Comparison of ENCODE assay signal across 10 cellular contexts in the genomic region with DNA sequence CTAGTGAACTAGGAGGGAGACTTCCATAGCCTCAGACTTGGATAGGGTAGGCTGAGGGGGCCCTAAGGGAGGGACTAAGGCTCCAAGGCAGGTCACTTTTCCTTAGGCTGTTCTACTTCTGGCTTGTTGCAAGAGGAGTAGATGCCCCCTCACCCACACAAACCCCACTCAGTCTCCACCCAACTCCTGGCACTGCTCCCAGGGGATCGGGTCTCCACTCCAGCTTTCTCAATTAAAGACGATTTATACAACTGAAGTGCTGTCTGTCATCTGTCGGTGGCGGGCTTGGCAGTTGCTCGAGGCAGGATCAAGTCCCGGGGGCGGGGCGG. TPM values are rescaled to one million over a fixed set of nuclear protein-coding genes. Genes with fewer than 3 reads are reported as not detected.
DNase-seq lines count a peak whose midpoint lies in the region; ATAC-seq, FAIRE-seq and TF ChIP-seq lines count a peak whose summit lies in the region.
"Had no signal": no experiment of that assay in that cellular context is flagged by ENCODE, and none has a peak within 500 bp of the region (broad histone marks: within the 10 kb centered on the region; RNA-seq: fewer than 3 reads in every experiment).

No MANE protein-coding gene starts in this region.

- H3K4me3 ChIP-seq in mammary epithelial cell (replicated peaks in 1 of 3; ENCODE audit: insufficient read depth in 1 of 3, low read depth in 2 of 3, low read length in 3 of 3), result no peak overlapping the region
- H3K4me3 ChIP-seq in neural progenitor cell, result peak overlapping the region; percentile 71
- H3K4me3 ChIP-seq: lung had no signal

- dilution Hi-C loops in mammary epithelial cell (cut with HindIII; ENCODE audit: low sequenced_read_pairs), result no loop called here

- in situ Hi-C loops in mammary epithelial cell (cut with MboI; ENCODE audit: low sequenced_read_pairs in 2 of 2), result no loop called here

- CTCF ChIA-PET in mammary epithelial cell (lab: Charles Lee; ENCODE audit: low non-redundant PET), result no interaction called here

- H3F3A ChIP-seq in neural progenitor cell (ENCODE audit: low read depth), result peaks cover 28% of the 10 kb centered on the region

- peaks cover 42% of the 10 kb centered on the region for H3K4me1 ChIP-seq in mammary epithelial cell (ENCODE audit: insufficient read depth, low read length)
- peaks cover 10% of the 10 kb centered on the region for H3K4me1 ChIP-seq in neural progenitor cell

- BruUV-seq in mammary epithelial cell (replicated peaks; lab: Mats Ljungman, UMichigan), result no TSS peak

- peaks cover 46% of the 10 kb centered on the region for H3K4me1 Mint-ChIP-seq in neural progenitor cell

- H3K9me3 Mint-ChIP-seq in neural progenitor cell, result peaks cover 4% of the 10 kb centered on the region

- peak overlapping the region; percentile 97 for H3K4me2 ChIP-seq in mammary epithelial cell (ENCODE audit: insufficient read depth, low read depth, low read length)
- peak overlapping the region; percentile 98 for H3K4me2 ChIP-seq in neural progenitor cell

- WGBS in mammary epithelial cell (ENCODE audit: low coverage, missing lambda C conversion rate), result 0% methylated on average over 1 of the region's 8 CpGs

- peak overlapping the region; percentile 79 for H3K4me3 Mint-ChIP-seq in neural progenitor cell

- no peak for TF ChIP-seq POLR2A in GM12891 (IDR thresholded peaks at IDR 0.05; ENCODE audit: low read depth, low read length)

- DNase-seq in DMS79 treated with DMSO at 0.1 percent for 48 hours (lab: John Stamatoyannopoulos, UW), result peak; percentile 26
- peak; percentile 12 for DNase-seq in NCI-H2029 (lab: John Stamatoyannopoulos, UW)
- DNase-seq in mammary epithelial cell, result no peak
- no peak for DNase-seq in neural progenitor cell (ENCODE audit: low spot score)
- no peak for DNase-seq in GM20000 (ENCODE audit: low spot score)
- no peak for DNase-seq in GM12891 (ENCODE audit: insufficient read length, low spot score)
- no peak for DNase-seq in stimulated activated CD4-positive, alpha-beta T cell treated with anti-CD3 and anti-CD28 coated beads, Interleukin-4, amount 100 ng/mL, for 24 hours

- H3K27me3 Mint-ChIP-seq in neural progenitor cell (ENCODE audit: insufficient read depth, low read depth), result peaks cover 10% of the 10 kb centered on the region

- H4K20me1 ChIP-seq in mammary epithelial cell (ENCODE audit: insufficient read depth, low read length), result no peaks in the 10 kb centered on the region
- no peaks in the 10 kb centered on the region for H4K20me1 ChIP-seq in neural progenitor cell (ENCODE audit: low read depth)

- intact Hi-C loops in mammary epithelial cell (cut with micrococcal nuclease), result loop anchor here (2.0 kb wide), 1 partner anchor 144 kb away; no protein-coding TSS in a partner anchor

- H3K9ac ChIP-seq in mammary epithelial cell (ENCODE audit: insufficient read depth, low read length) (peak overlapping the region; percentile 46), neural progenitor cell (no peak overlapping the region)

- no peak for ATAC-seq in GM18861 (IDR thresholded peaks at IDR 0.05; ENCODE audit: unreplicated experiment)

- TF ChIP-seq CTCF in mammary epithelial cell (conservative IDR thresholded peaks at IDR 0.05 in 1 of 2, IDR thresholded peaks at IDR 0.05 in 1 of 2; ENCODE audit: extremely low read depth in 1 of 2, insufficient read depth in 1 of 2, low read depth in 1 of 2, low read length in 2 of 2) (no peak), neural progenitor cell (IDR thresholded peaks at IDR 0.05) (no peak), GM20000 (IDR thresholded peaks at IDR 0.05; ENCODE audit: extremely low read depth, missing control alignments) (no peak)

- no peaks in the 10 kb centered on the region for H3K27me3 ChIP-seq in mammary epithelial cell (ENCODE audit: insufficient read depth, low read length)
- peaks cover 40% of the 10 kb centered on the region for H3K27me3 ChIP-seq in neural progenitor cell

- peaks cover 6% of the 10 kb centered on the region for H3K79me2 ChIP-seq in mammary epithelial cell (ENCODE audit: insufficient read depth, low read length)
- no peaks in the 10 kb centered on the region for H3K79me2 ChIP-seq in neural progenitor cell (ENCODE audit: low read depth)

- H3K36me3 Mint-ChIP-seq in neural progenitor cell, result no peaks in the 10 kb centered on the region

- FAIRE-seq in GM12891 (lab: Jason Lieb, UNC), result no peak

- peaks cover 2% of the 10 kb centered on the region for H3K36me3 ChIP-seq in mammary epithelial cell (ENCODE audit: insufficient read depth, low read length)
- H3K36me3 ChIP-seq in neural progenitor cell, result no peaks in the 10 kb centered on the region

- peak overlapping the region; percentile 83 for H2AFZ ChIP-seq in mammary epithelial cell (ENCODE audit: low read depth, low read length)
- peak overlapping the region; percentile 99 for H2AFZ ChIP-seq in neural progenitor cell (replicated peaks)

- no peaks in the 10 kb centered on the region for H3K9me3 ChIP-seq in mammary epithelial cell (replicated peaks; ENCODE audit: insufficient read depth, low read length)
- no peaks in the 10 kb centered on the region for H3K9me3 ChIP-seq in neural progenitor cell (ENCODE audit: low read depth)

- no peak overlapping the region for H3K27ac Mint-ChIP-seq in neural progenitor cell

- H3K27ac ChIP-seq in mammary epithelial cell (ENCODE audit: insufficient read depth, low read depth, low read length), result peak overlapping the region; percentile 80
- H3K27ac ChIP-seq in neural progenitor cell, result no peak overlapping the region

TF ChIP-seq in GM12891, 5 proteins besides CTCF, POLR2A, EP300 and RAD21:
- TF ChIP-seq TAF1 (IDR thresholded peaks at IDR 0.05; ENCODE audit: low read depth, low read length) (no peak), POLR2AphosphoS5 (IDR thresholded peaks at IDR 0.05; ENCODE audit: low read depth, low read length) (no peak), PAX5 (IDR thresholded peaks at IDR 0.05; ENCODE audit: insufficient read depth, low read length, severe bottlenecking) (no peak), SPI1 (IDR thresholded peaks at IDR 0.05; ENCODE audit: low read depth, low read length) (no peak), POU2F2 (IDR thresholded peaks at IDR 0.05; ENCODE audit: low read depth, low read length) (no peak)

RNA-seq across cellular contexts. Expression of a gene that starts 0.2 kb away (rescaled TPM):
- total RNA-seq in mammary epithelial cell, result 10 to 100 TPM; 30.2 to 35.4 TPM
- 33.8 TPM for polyA plus RNA-seq in mammary epithelial cell
- polyA minus RNA-seq in mammary epithelial cell, result 10.9 TPM
- 7.4 and 7.5 TPM in 2 replicates for total RNA-seq in neural progenitor cell (ENCODE audit: low replicate concordance)
- 8.2 TPM for polyA plus RNA-seq in GM12891 (2012; ENCODE audit: low read depth, missing spikeins)

RNA-seq across cellular contexts. Expression of a gene that starts 5.3 kb away (rescaled TPM):
- total RNA-seq in mammary epithelial cell (10 to 100 TPM; 11.2 to 20.2 TPM), neural progenitor cell (ENCODE audit: low replicate concordance) (7.6 and 14.9 TPM in 2 replicates)
- 16.8 TPM for polyA plus RNA-seq in mammary epithelial cell
- 13.5 TPM for polyA minus RNA-seq in mammary epithelial cell
- 31.0 TPM for polyA plus RNA-seq in GM12891 (2012; ENCODE audit: low read depth, missing spikeins)

RNA-seq across cellular contexts. Expression of a gene that starts 9.4 kb away (rescaled TPM):
- total RNA-seq in mammary epithelial cell, result 10 to 100 TPM; 14.5 to 16.0 TPM
- polyA plus RNA-seq in mammary epithelial cell, result 12.0 TPM
- 19.2 TPM for polyA minus RNA-seq in mammary epithelial cell
- total RNA-seq in neural progenitor cell (ENCODE audit: low replicate concordance), result 1.0 and 1.6 TPM in 2 replicates
- 6.7 TPM for polyA plus RNA-seq in GM12891 (2012; ENCODE audit: low read depth, missing spikeins)

RNA-seq across cellular contexts. Expression of a gene that starts 16.0 kb away (rescaled TPM):
- total RNA-seq in mammary epithelial cell (not detected), neural progenitor cell (ENCODE audit: low replicate concordance) (not detected in 2 replicates)
- polyA plus RNA-seq in mammary epithelial cell, result not detected
- polyA minus RNA-seq in mammary epithelial cell, result not detected
- polyA plus RNA-seq in GM12891 (2012; ENCODE audit: low read depth, missing spikeins), result not detected
- total RNA-seq: dermis microvascular lymphatic vessel endothelial cell, lung had no signal
- polyA plus RNA-seq: lung had no signal

RNA-seq across cellular contexts. Expression of a gene that starts 19.2 kb away (rescaled TPM):
- total RNA-seq in mammary epithelial cell, result not detected
- polyA plus RNA-seq in mammary epithelial cell, result not detected
- polyA minus RNA-seq in mammary epithelial cell, result not detected
- not detected in 2 replicates for total RNA-seq in neural progenitor cell (ENCODE audit: low replicate concordance)
- not detected for polyA plus RNA-seq in GM12891 (2012; ENCODE audit: low read depth, missing spikeins)
- total RNA-seq: dermis microvascular lymphatic vessel endothelial cell, lung had no signal
- polyA plus RNA-seq: lung had no signal

Comparison
In these comparisons a context has a peak if more than half of its experiments do, and no peak if none do; other contexts are left out.
1. DNase-seq: peak in DMS79 treated with DMSO at 0.1 percent for 48 hours (single experiment) and NCI-H2029 (single experiment); none in mammary epithelial cell (single experiment), neural progenitor cell (single experiment), GM20000 (single experiment), GM12891 (single experiment) and stimulated activated CD4-positive, alpha-beta T cell treated with anti-CD3 and anti-CD28 coated beads, Interleukin-4, amount 100 ng/mL, for 24 hours (single experiment).